Comparison of ENCODE assay signal across 19 cellular contexts in genomic region chr21:40130476-40130875, GRCh38.
"Had no signal": no experiment of that assay in that cellular context is flagged by ENCODE, and none has a peak within 500 bp of the region (broad histone marks: within the 10 kb centered on the region; RNA-seq: fewer than 3 reads in every experiment).

No MANE protein-coding gene starts in this region.

- H3K4me3 ChIP-seq: MG63, SJCRH30 had no signal

- H3K27ac ChIP-seq: SJCRH30 had no signal

- H3K9me3 ChIP-seq: MG63, SJCRH30 had no signal

- FAIRE-seq: RCC 7860 had no signal

- H3K36me3 ChIP-seq: MG63, SJCRH30 had no signal

- DNase-seq: KBM-7, MG63, NCI-H1092, NCI-H1105 treated with DMSO at 0.1 percent for 48 hours, NCI-H1417 treated with DMSO at 0.1 percent for 48 hours, NCI-H1694, NCI-H1930, NCI-H2081, NCI-H2107, NCI-H226, NCI-H446, NCI-H510A, NCI-H524 treated with DMSO at 0.1 percent for 48 hours, NCI-H69, RPMI8226, SHP77 treated with DMSO at 0.1 percent for 48 hours, SJCRH30 had no signal

- H3K4me1 ChIP-seq: SJCRH30 had no signal

- ATAC-seq: SK-N-SH treated with all-trans-retinoic acid at 6 μM for 48 hours had no signal
